1 cellular context compared by ENCODE assay signal in genomic region chr2:144470819-144471218, GRCh38.
TF ChIP-seq lines count a peak whose summit lies in the region.

No MANE protein-coding gene starts in this region.

TF ChIP-seq in H1, 55 proteins besides CTCF, POLR2A, EP300 and RAD21:
- TF ChIP-seq RFX5 (IDR thresholded peaks at IDR 0.05; ENCODE audit: borderline replicate concordance, low read depth, low read length) (no peak), SP1 (IDR thresholded peaks at IDR 0.05; ENCODE audit: low read depth, low read length) (no peak), RBBP5 (IDR thresholded peaks at IDR 0.05; ENCODE audit: borderline replicate concordance, low read depth, low read length) (no peak), SRF (IDR thresholded peaks at IDR 0.05; ENCODE audit: low read depth, low read length) (no peak), KDM4A (IDR thresholded peaks at IDR 0.05; ENCODE audit: low read depth, low read length, severe bottlenecking) (no peak), HDAC6 (IDR thresholded peaks at IDR 0.05; ENCODE audit: low read depth, low read length) (no peak), CBX5 (IDR thresholded peaks at IDR 0.05; ENCODE audit: low read depth, low read length) (no peak), GABPA (IDR thresholded peaks at IDR 0.05; ENCODE audit: borderline replicate concordance, insufficient read depth, low read length) (no peak), RXRA (IDR thresholded peaks at IDR 0.05; ENCODE audit: insufficient read depth, low read depth, low read length) (no peak), SAP30 (IDR thresholded peaks at IDR 0.05; ENCODE audit: insufficient read depth, insufficient replicate concordance, low read length) (no peak), SIX5 (IDR thresholded peaks at IDR 0.05; ENCODE audit: low read depth, low read length) (no peak), SP2 (IDR thresholded peaks at IDR 0.05; ENCODE audit: low read length) (no peak)
